8 cellular contexts compared by ENCODE assay signal in genomic region chr3:129160891-129161859, GRCh38. TPM values are rescaled to one million over a fixed set of nuclear protein-coding genes. Genes with fewer than 3 reads are reported as not detected.
DNase-seq lines count a peak whose midpoint lies in the region; ATAC-seq and TF ChIP-seq lines count a peak whose summit lies in the region.

Gene ISY1, minus strand, starts transcription at chr3:129161063. Its CDS starts 88 bp downstream, at chr3:129160975.

- no peaks in the 10 kb centered on the region for H4K20me1 ChIP-seq in osteoblast (ENCODE audit: insufficient read depth, low read length)

- H3K27me3 ChIP-seq in osteoblast (ENCODE audit: insufficient read depth, low read length) (no peaks in the 10 kb centered on the region), thoracic aorta (replicated peaks; ENCODE audit: insufficient read depth) (no peaks in the 10 kb centered on the region)

- H3K9me3 Mint-ChIP-seq in activated naive CD4-positive, alpha-beta T cell treated with anti-CD3 and anti-CD28 coated beads, Interleukin-2, amount 50 U/mL, for 24 hours, result no peaks in the 10 kb centered on the region

- H3K4me1 ChIP-seq in osteoblast (ENCODE audit: insufficient read depth, low read length) (peaks cover 21% of the 10 kb centered on the region), thoracic aorta (ENCODE audit: control insufficient read depth in 1 of 2, low read depth in 2 of 2) (peaks cover 13 to 19% of the 10 kb centered on the region in 2 donors)

- no peaks in the 10 kb centered on the region for H3K27me3 Mint-ChIP-seq in activated naive CD4-positive, alpha-beta T cell treated with anti-CD3 and anti-CD28 coated beads, Interleukin-2, amount 50 U/mL, for 24 hours

- peak within 1 kb of the TSS; percentile 99 for H3K27ac Mint-ChIP-seq in activated naive CD4-positive, alpha-beta T cell treated with anti-CD3 and anti-CD28 coated beads, Interleukin-2, amount 50 U/mL, for 24 hours

- H3K4me1 Mint-ChIP-seq in activated naive CD4-positive, alpha-beta T cell treated with anti-CD3 and anti-CD28 coated beads, Interleukin-2, amount 50 U/mL, for 24 hours, result peaks cover 34% of the 10 kb centered on the region

- peak within 1 kb of the TSS; percentile 100 for H3K27ac ChIP-seq in osteoblast (ENCODE audit: low read depth, low read length)
- H3K27ac ChIP-seq in thoracic aorta, result peak within 1 kb of the TSS; percentile 94

- peak; percentile 83 for ATAC-seq in HG02610 (IDR thresholded peaks at IDR 0.05; ENCODE audit: unreplicated experiment)
- peak; percentile 86 for ATAC-seq in SK-N-SH treated with all-trans-retinoic acid at 6 μM for 48 hours
- ATAC-seq in thoracic aorta (ENCODE audit: insufficient number of reproducible peaks, low FRiP score, low read depth), result peak; percentile 91

- H3K79me2 ChIP-seq in osteoblast (ENCODE audit: insufficient read depth, low read length), result peaks cover 25% of the 10 kb centered on the region

- peak within 1 kb of the TSS; percentile 100 for H2AFZ ChIP-seq in osteoblast (ENCODE audit: low read length)

- H3K36me3 ChIP-seq in osteoblast (ENCODE audit: insufficient read depth, low read length), result peaks cover 32% of the 10 kb centered on the region
- peaks cover 14% of the 10 kb centered on the region for H3K36me3 ChIP-seq in thoracic aorta

- TF ChIP-seq CTCF in GM12801 (IDR thresholded peaks at IDR 0.05; ENCODE audit: extremely low read depth, insufficient read length), result peak; percentile 20
- peak; percentile 95 for TF ChIP-seq CTCF in osteoblast (IDR thresholded peaks at IDR 0.05; ENCODE audit: extremely low read depth, low read depth, low read length)
- TF ChIP-seq CTCF in thoracic aorta (IDR thresholded peaks at IDR 0.05), result peak; percentile 83

- H3K9me3 ChIP-seq in osteoblast (ENCODE audit: low read depth, low read length) (no peaks in the 10 kb centered on the region), thoracic aorta (no peaks in the 10 kb centered on the region)

- peak within 1 kb of the TSS; percentile 92 for H3K4me3 ChIP-seq in osteoblast (ENCODE audit: insufficient read depth, low read length)
- peak within 1 kb of the TSS; percentile 92 for H3K4me3 ChIP-seq in thoracic aorta

- H3K4me3 Mint-ChIP-seq in activated naive CD4-positive, alpha-beta T cell treated with anti-CD3 and anti-CD28 coated beads, Interleukin-2, amount 50 U/mL, for 24 hours, result peak within 1 kb of the TSS; percentile 95

- H3K4me2 ChIP-seq in osteoblast (ENCODE audit: insufficient read depth, low read length), result peak within 1 kb of the TSS; percentile 97

- H3K36me3 Mint-ChIP-seq in activated naive CD4-positive, alpha-beta T cell treated with anti-CD3 and anti-CD28 coated beads, Interleukin-2, amount 50 U/mL, for 24 hours, result peaks cover 4% of the 10 kb centered on the region

- DNase-seq in NCI-H1092 (lab: John Stamatoyannopoulos, UW) (peak; percentile 94), glomerular endothelial cell (ENCODE audit: extremely low read depth, low read depth, low spot score) (peak; percentile 95), osteoblast (ENCODE audit: insufficient read length, low spot score, missing footprints) (peak; percentile 97), thoracic aorta (ENCODE audit: low spot score) (peak; percentile 47)

TF ChIP-seq in SK-N-SH treated with all-trans-retinoic acid at 6 μM for 48 hours, 23 proteins besides CTCF, POLR2A, EP300 and RAD21:
- TF ChIP-seq ZNF565 (CRISPR knock-in tag; conservative IDR thresholded peaks at IDR 0.05; ENCODE audit: low read depth) (no peak), ZNF8 (CRISPR knock-in tag; IDR thresholded peaks at IDR 0.05) (no peak), ARNTL (CRISPR knock-in tag; IDR thresholded peaks at IDR 0.05; ENCODE audit: borderline replicate concordance, low read depth) (no peak)

RNA-seq across cellular contexts. Expression of gene ISY1, which starts in this region (rescaled TPM):
- total RNA-seq in glomerular endothelial cell, result 21.6 and 25.1 TPM in 2 replicates
- 29.0 and 31.8 TPM in 2 replicates for total RNA-seq in osteoblast
- 10 to 100 TPM in 1 of 2 donors, 1 to 10 TPM in 1; 7.7 to 16.4 TPM for total RNA-seq in thoracic aorta

Comparison
In these comparisons a context has a peak if more than half of its experiments do, and no peak if none do; other contexts are left out.
1. Peak in every context shown above with its lines: DNase-seq, ATAC-seq, H3K4me3 ChIP-seq and H3K27ac ChIP-seq.
2. CTCF ChIP-seq: peak in every context shown above with its lines; median percentile 95 in osteoblast; 83 in thoracic aorta; 20 in GM12801.
3. DNase-seq: peak in every context shown above with its lines; median percentile 97 in osteoblast; 95 in glomerular endothelial cell; 94 in NCI-H1092; 47 in thoracic aorta.